20 cellular contexts compared by ENCODE assay signal in genomic region chr2:205596581-205596980, GRCh38.
"Had no signal": no experiment of that assay in that cellular context is flagged by ENCODE, and none has a peak within 500 bp of the region (broad histone marks: within the 10 kb centered on the region; RNA-seq: fewer than 3 reads in every experiment).

No MANE protein-coding gene starts in this region.

- H3K9me3 ChIP-seq: gastrocnemius medialis, psoas muscle, stomach, thyroid gland, vagina had no signal

- H3K36me3 Mint-ChIP-seq: stimulated activated effector memory CD8-positive, alpha-beta T cell treated with anti-CD3 and anti-CD28 coated beads, Interleukin-12 subunit alpha, Interleukin-12 subunit beta, amount 100 ng/mL, for 72 hours had no signal

- DNase-seq: effector memory CD8-positive, alpha-beta T cell; gastrocnemius medialis; head of caudate nucleus; left ventricle myocardium superior; lower lobe of right lung; naive thymus-derived CD8-positive, alpha-beta T cell; nephron progenitor cell; nucleus accumbens; posterior cingulate gyrus; psoas muscle; right cardiac atrium; sigmoid colon; stimulated activated CD4-positive, alpha-beta T cell treated with anti-CD3 and anti-CD28 coated beads, Interleukin-2, amount 100 ng/mL, for 24 hours; stimulated activated CD4-positive, alpha-beta T cell treated with anti-CD3 and anti-CD28 coated beads, Interleukin-4, amount 100 ng/mL, for 24 hours; stimulated activated naive CD4-positive, alpha-beta T cell treated with Interleukin-2 at 50 U/mL for 16 hours; stomach; thyroid gland; trophoblast cell had no signal

- H3K36me3 ChIP-seq: gastrocnemius medialis, lower lobe of right lung, sigmoid colon, stomach, thyroid gland, vagina had no signal

- H3K27ac Mint-ChIP-seq: effector memory CD8-positive, alpha-beta T cell; naive thymus-derived CD8-positive, alpha-beta T cell; nephron progenitor cell; stimulated activated effector memory CD8-positive, alpha-beta T cell treated with anti-CD3 and anti-CD28 coated beads, Interleukin-12 subunit alpha, Interleukin-12 subunit beta, amount 100 ng/mL, for 72 hours had no signal

- H3K4me3 Mint-ChIP-seq: effector memory CD8-positive, alpha-beta T cell; naive thymus-derived CD8-positive, alpha-beta T cell; nephron progenitor cell; stimulated activated effector memory CD8-positive, alpha-beta T cell treated with anti-CD3 and anti-CD28 coated beads, Interleukin-12 subunit alpha, Interleukin-12 subunit beta, amount 100 ng/mL, for 72 hours had no signal

- H3K4me1 ChIP-seq: gastrocnemius medialis, lower lobe of right lung, psoas muscle, sigmoid colon, stomach, thyroid gland, vagina had no signal

- H3K4me1 Mint-ChIP-seq: naive thymus-derived CD8-positive, alpha-beta T cell; stimulated activated effector memory CD8-positive, alpha-beta T cell treated with anti-CD3 and anti-CD28 coated beads, Interleukin-12 subunit alpha, Interleukin-12 subunit beta, amount 100 ng/mL, for 72 hours had no signal

- H3K4me3 ChIP-seq: gastrocnemius medialis, lower lobe of right lung, psoas muscle, sigmoid colon, stomach, thyroid gland, vagina had no signal

- H3K9me3 Mint-ChIP-seq: stimulated activated effector memory CD8-positive, alpha-beta T cell treated with anti-CD3 and anti-CD28 coated beads, Interleukin-12 subunit alpha, Interleukin-12 subunit beta, amount 100 ng/mL, for 72 hours had no signal

- H3K27me3 ChIP-seq: gastrocnemius medialis, sigmoid colon, stomach, thyroid gland, vagina had no signal

- ATAC-seq: effector memory CD8-positive, alpha-beta T cell; gastrocnemius medialis; left ventricle myocardium superior; lower lobe of right lung; naive thymus-derived CD8-positive, alpha-beta T cell; psoas muscle; right cardiac atrium; stimulated activated effector memory CD8-positive, alpha-beta T cell treated with anti-CD3 and anti-CD28 coated beads, Interleukin-12 subunit alpha, Interleukin-12 subunit beta, amount 100 ng/mL, for 72 hours had no signal

- H3K27me3 Mint-ChIP-seq: naive thymus-derived CD8-positive, alpha-beta T cell had no signal

- H3K27ac ChIP-seq: gastrocnemius medialis, lower lobe of right lung, psoas muscle, sigmoid colon, stomach, thyroid gland, vagina had no signal
